15 cellular contexts compared by ENCODE assay signal in the genomic region with DNA sequence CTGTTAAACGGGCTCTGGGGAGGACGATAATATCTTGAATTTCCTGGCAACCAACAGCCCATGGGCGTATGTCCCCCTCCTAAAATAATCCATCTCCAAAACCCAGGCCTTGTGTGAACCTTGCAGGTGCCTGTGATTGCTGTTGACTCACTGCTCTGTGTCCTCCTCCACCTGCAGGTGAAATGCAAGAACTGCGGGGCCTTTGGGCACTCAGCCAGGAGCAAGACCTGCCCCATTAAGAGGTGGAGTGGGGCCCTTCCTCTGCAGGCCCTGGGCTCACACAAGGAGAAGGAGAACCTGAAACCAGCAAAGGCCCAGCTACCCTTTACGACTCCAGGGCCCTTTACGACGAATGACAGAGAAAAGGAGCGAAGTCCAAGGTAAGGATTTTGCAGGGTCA. TPM values are rescaled to one million over a fixed set of nuclear protein-coding genes. Genes with fewer than 3 reads are reported as not detected.
"Had no signal": no experiment of that assay in that cellular context is flagged by ENCODE, and none has a peak within 500 bp of the region (broad histone marks: within the 10 kb centered on the region; RNA-seq: fewer than 3 reads in every experiment).

No MANE protein-coding gene starts in this region.

RNA-seq across cellular contexts. Expression of a gene that starts 14.4 kb away (rescaled TPM):
- total RNA-seq: activated CD4-positive, alpha-beta T cell treated with anti-CD3 and anti-CD28 coated beads, Interleukin-2, amount 10 ng/mL, durations not matched to agents 7 days and 5 days; activated naive CD8-positive, alpha-beta T cell treated with anti-CD3 and anti-CD28 coated beads, Interleukin-2, amount 10 ng/mL, durations not matched to agents 7 days and 5 days; activated T-helper 1 cell treated with anti-CD3 and anti-CD28 coated beads, Interleukin-12 subunit alpha, Interleukin-12 subunit beta, Interleukin-2, Interleukin-4 antibody, amounts not matched to agents 30 ng/mL and 10 ng/mL and 1 ng/mL, durations not matched to agents 14 hours and 24 hours and 36 hours; body of pancreas; cardiac septum; dermis blood vessel endothelial cell; glomerular endothelial cell; left lobe of liver; lung; mesothelial cell of epicardium; natural killer cell treated with Interleukin-12 subunit alpha and Interleukin-12 subunit beta and Interleukin-15 and Interleukin-18, amount 100 ng/mL, for 72 hours; renal cortical epithelial cell; sigmoid colon; suprapubic skin; T-cell had no signal
- polyA plus RNA-seq: lung, sigmoid colon had no signal

RNA-seq across cellular contexts. Expression of a gene that starts 23.9 kb away (rescaled TPM):
- total RNA-seq: activated CD4-positive, alpha-beta T cell treated with anti-CD3 and anti-CD28 coated beads, Interleukin-2, amount 10 ng/mL, durations not matched to agents 7 days and 5 days; activated naive CD8-positive, alpha-beta T cell treated with anti-CD3 and anti-CD28 coated beads, Interleukin-2, amount 10 ng/mL, durations not matched to agents 7 days and 5 days; activated T-helper 1 cell treated with anti-CD3 and anti-CD28 coated beads, Interleukin-12 subunit alpha, Interleukin-12 subunit beta, Interleukin-2, Interleukin-4 antibody, amounts not matched to agents 30 ng/mL and 10 ng/mL and 1 ng/mL, durations not matched to agents 14 hours and 24 hours and 36 hours; body of pancreas; cardiac septum; dermis blood vessel endothelial cell; glomerular endothelial cell; left lobe of liver; lung; mesothelial cell of epicardium; natural killer cell treated with Interleukin-12 subunit alpha and Interleukin-12 subunit beta and Interleukin-15 and Interleukin-18, amount 100 ng/mL, for 72 hours; renal cortical epithelial cell; sigmoid colon; suprapubic skin; T-cell had no signal
- polyA plus RNA-seq: lung, sigmoid colon had no signal
